Comparison of ENCODE assay signal across 22 cellular contexts in the genomic region with DNA sequence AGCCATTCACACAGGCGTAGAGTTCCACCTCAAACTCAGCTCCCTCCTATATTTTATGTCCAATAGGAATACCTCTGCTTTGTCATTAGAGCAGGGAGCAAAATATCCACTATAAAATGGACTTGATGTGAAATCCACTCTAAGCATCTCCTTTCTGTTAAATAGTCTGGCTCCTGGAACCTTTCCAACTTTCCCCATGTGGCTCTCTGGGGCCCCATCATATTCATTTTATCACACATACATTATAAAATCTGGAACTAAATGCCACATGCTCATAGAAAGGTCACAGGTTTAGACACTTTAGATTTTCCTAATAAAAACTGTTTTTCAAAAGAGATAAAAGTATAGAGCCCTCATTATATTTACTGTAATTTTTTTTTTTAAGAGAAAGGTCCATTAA.
DNase-seq lines count a peak whose midpoint lies in the region; ATAC-seq, FAIRE-seq and TF ChIP-seq lines count a peak whose summit lies in the region.
"Had no signal": no experiment of that assay in that cellular context is flagged by ENCODE, and none has a peak within 500 bp of the region (broad histone marks: within the 10 kb centered on the region; RNA-seq: fewer than 3 reads in every experiment).

No MANE protein-coding gene starts in this region.

- no peaks in the 10 kb centered on the region for H3K27me3 ChIP-seq in breast epithelium
- no peaks in the 10 kb centered on the region for H3K27me3 ChIP-seq in astrocyte (ENCODE audit: insufficient read depth, low read length)
- H3K27me3 ChIP-seq in vagina, result no peaks in the 10 kb centered on the region
- no peaks in the 10 kb centered on the region for H3K27me3 ChIP-seq in body of pancreas

- H3K27ac Mint-ChIP-seq in MCF 10A (ENCODE audit: low read depth, unreplicated experiment) (peak overlapping the region; percentile 88), astrocyte (ENCODE audit: unreplicated experiment) (peak overlapping the region; percentile 19), type B pancreatic cell (peak overlapping the region; percentile 57)
- H3K27ac Mint-ChIP-seq: T-helper 1 cell treated with Interleukin-12 subunit alpha and Interleukin-12 subunit beta and Interleukin-4 antibody, amounts not matched to agents 30 μg/mL and 1 μg/mL, for 36 hours had no signal

- H3K4me2 ChIP-seq in astrocyte (ENCODE audit: low read length), result no peak overlapping the region
- H3K4me2 ChIP-seq: A549 had no signal

- no peak overlapping the region for H3K9ac ChIP-seq in astrocyte (ENCODE audit: low read length)
- H3K9ac ChIP-seq: GM23248 had no signal

- H2AFZ ChIP-seq in astrocyte (ENCODE audit: low read depth, low read length), result no peak overlapping the region
- H2AFZ ChIP-seq: GM23248 had no signal

- H3K36me3 Mint-ChIP-seq in MCF 10A (ENCODE audit: insufficient read depth, unreplicated experiment) (peaks cover 28% of the 10 kb centered on the region), astrocyte (ENCODE audit: low read depth, unreplicated experiment) (peaks cover 3% of the 10 kb centered on the region), type B pancreatic cell (peaks cover 4% of the 10 kb centered on the region)

- H3K4me3 ChIP-seq in breast epithelium (no peak overlapping the region), astrocyte (ENCODE audit: insufficient read depth, low read depth, low read length) (no peak overlapping the region), vagina (no peak overlapping the region), body of pancreas (no peak overlapping the region)
- H3K4me3 ChIP-seq: A549, GM12878, GM23248, K562 had no signal

- H3K27me3 Mint-ChIP-seq in MCF 10A (ENCODE audit: insufficient read depth, unreplicated experiment) (no peaks in the 10 kb centered on the region), astrocyte (ENCODE audit: low read depth, unreplicated experiment) (no peaks in the 10 kb centered on the region), type B pancreatic cell (no peaks in the 10 kb centered on the region)

- H3K9me3 ChIP-seq in breast epithelium, result no peaks in the 10 kb centered on the region
- H3K9me3 ChIP-seq in astrocyte (ENCODE audit: insufficient read depth, low read depth, low read length), result no peaks in the 10 kb centered on the region
- no peaks in the 10 kb centered on the region for H3K9me3 ChIP-seq in vagina
- H3K9me3 ChIP-seq in body of pancreas, result no peaks in the 10 kb centered on the region
- H3K9me3 ChIP-seq: A549 had no signal

- H3K4me3 Mint-ChIP-seq in MCF 10A (ENCODE audit: unreplicated experiment), result no peak overlapping the region
- H3K4me3 Mint-ChIP-seq in astrocyte (ENCODE audit: unreplicated experiment), result no peak overlapping the region
- no peak overlapping the region for H3K4me3 Mint-ChIP-seq in type B pancreatic cell
- H3K4me3 Mint-ChIP-seq: T-helper 1 cell treated with Interleukin-12 subunit alpha and Interleukin-12 subunit beta and Interleukin-4 antibody, amounts not matched to agents 30 μg/mL and 1 μg/mL, for 36 hours had no signal

- peaks cover 59% of the 10 kb centered on the region for H4K20me1 ChIP-seq in astrocyte (ENCODE audit: insufficient read depth, low read length)

- no peaks in the 10 kb centered on the region for H3K9me3 Mint-ChIP-seq in MCF 10A (ENCODE audit: unreplicated experiment)
- no peaks in the 10 kb centered on the region for H3K9me3 Mint-ChIP-seq in astrocyte (ENCODE audit: unreplicated experiment)
- peaks cover 5% of the 10 kb centered on the region for H3K9me3 Mint-ChIP-seq in type B pancreatic cell

- H3K4me1 Mint-ChIP-seq in MCF 10A (ENCODE audit: insufficient read depth, unreplicated experiment) (peaks cover 71% of the 10 kb centered on the region), astrocyte (ENCODE audit: low read depth, unreplicated experiment) (peaks cover 61% of the 10 kb centered on the region), type B pancreatic cell (ENCODE audit: unreplicated experiment) (peaks cover 27% of the 10 kb centered on the region)

- ATAC-seq in GM19324 (IDR thresholded peaks at IDR 0.05; ENCODE audit: low FRiP score, unreplicated experiment) (no peak), body of pancreas (no peak)
- ATAC-seq: A549, GM12878, HCT116, K562 had no signal

- CTCF ChIA-PET in MCF 10A (lab: Yijun Ruan, JAX), result interaction anchor here (1.0 to 8.7 kb wide), 8 partner anchors 8 to 136 kb away, joined by 3 to 77 read pairs (median 6); a partner anchor contains a TSS

- POLR2A ChIA-PET in MCF 10A (lab: Yijun Ruan, JAX), result interaction anchor here (1.7 to 30.6 kb wide), 9 partner anchors 8 to 113 kb away, joined by 4 to 881 read pairs (median 318); a partner anchor contains a TSS

- FAIRE-seq in astrocyte (lab: Jason Lieb, UNC), result no peak
- FAIRE-seq: GM12878, GM18507, K562 had no signal

- no peak for DNase-seq in MCF 10A (ENCODE audit: unreplicated experiment)
- DNase-seq in breast epithelium (ENCODE audit: low spot score in 2 of 2), result no peak
- peak; percentile 77 for DNase-seq in NCI-H460 (ENCODE audit: extremely low read depth, low read depth)
- DNase-seq in astrocyte (ENCODE audit: low read depth), result no peak
- DNase-seq in type B pancreatic cell (ENCODE audit: extremely low spot score, unreplicated experiment), result no peak
- DNase-seq in vagina (ENCODE audit: extremely low spot score in 2 of 2), result no peak
- no peak for DNase-seq in body of pancreas
- DNase-seq: DMS79; GM23248; NCI-H1436 treated with DMSO at 0.1 percent for 48 hours; NCI-H2081 treated with DMSO at 0.1 percent for 48 hours; NCI-H510A; NK-92 treated with Interleukin-12 subunit alpha and Interleukin-12 subunit beta, amount 100 ng/mL, for 24 hours; RPMI8226 had no signal

- H3K27ac ChIP-seq in breast epithelium (peak overlapping the region in 1 of 2 donors; percentile 9), astrocyte (ENCODE audit: low read depth, low read length) (no peak overlapping the region), vagina (no peak overlapping the region), body of pancreas (no peak overlapping the region)
- H3K27ac ChIP-seq: C4-2B, GM23248 had no signal

- BruUV-seq in MCF 10A (replicated peaks; lab: Mats Ljungman, UMichigan), result no TSS peak

- TF ChIP-seq POLR2A in breast epithelium (IDR thresholded peaks at IDR 0.05), result no peak
- TF ChIP-seq POLR2A in vagina (IDR thresholded peaks at IDR 0.05), result no peak
- TF ChIP-seq POLR2A in body of pancreas (IDR thresholded peaks at IDR 0.05), result no peak

- intact Hi-C loops in MCF 10A (cut with micrococcal nuclease), result no loop called here
- intact Hi-C loops in breast epithelium (cut with DNase I; ENCODE audit: low total_unique reads), result no loop called here
- intact Hi-C loops in vagina (cut with DNase I), result no loop called here
- intact Hi-C loops in body of pancreas (cut with DNase I), result no loop called here

- TF ChIP-seq CTCF in MCF 10A (IDR thresholded peaks at IDR 0.05; ENCODE audit: unreplicated experiment) (no peak), breast epithelium (IDR thresholded peaks at IDR 0.05) (no peak), astrocyte (IDR thresholded peaks at IDR 0.05; ENCODE audit: insufficient read depth, low read depth, low read length) (no peak), type B pancreatic cell (conservative IDR thresholded peaks at IDR 0.05) (no peak), vagina (IDR thresholded peaks at IDR 0.05) (no peak), body of pancreas (IDR thresholded peaks at IDR 0.05) (no peak)

- 100% methylated on average over 1 of the region's 1 CpG for WGBS in body of pancreas, 2 donors

- H3K4me1 ChIP-seq in breast epithelium, result peaks cover 0 to 7% of the 10 kb centered on the region in 2 donors
- H3K4me1 ChIP-seq in astrocyte (ENCODE audit: insufficient read depth, low read length), result peaks cover 23% of the 10 kb centered on the region
- H3K4me1 ChIP-seq in vagina, result peaks cover 39% of the 10 kb centered on the region
- peaks cover 15% of the 10 kb centered on the region for H3K4me1 ChIP-seq in body of pancreas

- H3K36me3 ChIP-seq in breast epithelium, result no peaks in the 10 kb centered on the region
- H3K36me3 ChIP-seq in astrocyte (ENCODE audit: insufficient read depth, low read length), result no peaks in the 10 kb centered on the region
- no peaks in the 10 kb centered on the region for H3K36me3 ChIP-seq in vagina
- no peaks in the 10 kb centered on the region for H3K36me3 ChIP-seq in body of pancreas (replicated peaks in 1 of 2; ENCODE audit: insufficient read depth in 1 of 2, low read depth in 2 of 2)

- H3K79me2 ChIP-seq in astrocyte (ENCODE audit: insufficient read depth, low read length), result peaks cover 97% of the 10 kb centered on the region

Comparison
In these comparisons a context has a peak if more than half of its experiments do, and no peak if none do; other contexts are left out.
1. H3K27ac Mint-ChIP-seq: peak in every context shown above with its lines; median percentile 88 in MCF 10A; 57 in type B pancreatic cell; 19 in astrocyte.